ENCODE assay signal across 9 cellular contexts in genomic region chr19:40801449-40802299, GRCh38. TPM values are rescaled to one million over a fixed set of nuclear protein-coding genes. Genes with fewer than 3 reads are reported as not detected.
A peak's percentile ranks its signal among the peaks of the same experiment; 100 is the strongest.
DNase-seq lines count a peak whose midpoint lies in the region; ATAC-seq, FAIRE-seq and TF ChIP-seq lines count a peak whose summit lies in the region.
"Had no signal": no experiment of that assay in that cellular context is flagged by ENCODE, and none has a peak within 500 bp of the region (broad histone marks: within the 10 kb centered on the region; RNA-seq: fewer than 3 reads in every experiment).

No MANE protein-coding gene starts in this region.

- peaks cover 59% of the 10 kb centered on the region for H3K4me1 ChIP-seq in A549
- H3K4me1 ChIP-seq in HUES48 (ENCODE audit: control insufficient read depth, insufficient read depth, low read length), result peaks cover 40% of the 10 kb centered on the region
- H3K4me1 ChIP-seq in naive thymus-derived CD4-positive, alpha-beta T cell (ENCODE audit: control insufficient read depth in 2 of 2, insufficient read depth in 2 of 2, low read length in 2 of 2), result peaks cover 68 to 72% of the 10 kb centered on the region in 2 donors

- peaks cover 8% of the 10 kb centered on the region for H3K36me3 Mint-ChIP-seq in chondrocyte (ENCODE audit: low read depth)
- peaks cover 0 to 41% (median 6%) of the 10 kb centered on the region in 5 donors for H3K36me3 Mint-ChIP-seq in naive thymus-derived CD4-positive, alpha-beta T cell

- no peak for DNase-seq in A549 (ENCODE audit: low read depth in 1 of 2, low spot score in 1 of 2)
- no peak for DNase-seq in chondrocyte (ENCODE audit: low spot score)
- DNase-seq in naive thymus-derived CD4-positive, alpha-beta T cell, result no peak
- DNase-seq in cerebellum (ENCODE audit: low spot score), result no peak
- DNase-seq in DMS 273 treated with DMSO at 0.1 percent for 48 hours (lab: John Stamatoyannopoulos, UW), result no peak
- no peak for DNase-seq in ureter (ENCODE audit: low spot score)

- CTCF ChIA-PET in A549 (lab: Yijun Ruan, JAX), result interaction anchor here (0.6 to 15.7 kb wide), 9 partner anchors 12 to 629 kb away, joined by 3 to 162 read pairs (median 5); partner anchors contain the start of gene RAB4B
- CTCF ChIA-PET in naive thymus-derived CD4-positive, alpha-beta T cell (lab: Charles Lee), result interaction anchor here (0.9 kb wide), 3 partner anchors 51 to 118 kb away, joined by 3 to 4 read pairs (median 3); partner anchors contain the start of genes ACTMAP and SNRPA

- H3K9ac ChIP-seq in HUES48 (ENCODE audit: low read depth, low read length), result no peak overlapping the region

- ATAC-seq in A549 (no peak), GM21619 (IDR thresholded peaks at IDR 0.05; ENCODE audit: unreplicated experiment) (no peak)
- no peak for ATAC-seq in naive thymus-derived CD4-positive, alpha-beta T cell

- no peaks in the 10 kb centered on the region for H3K9me3 ChIP-seq in A549
- no peaks in the 10 kb centered on the region for H3K9me3 ChIP-seq in HUES48 (ENCODE audit: control insufficient read depth, insufficient read depth, low read length)
- no peaks in the 10 kb centered on the region for H3K9me3 ChIP-seq in naive thymus-derived CD4-positive, alpha-beta T cell (ENCODE audit: control insufficient read depth in 2 of 3, low read length in 3 of 3)

- H3K9me3 Mint-ChIP-seq in chondrocyte (ENCODE audit: low read depth), result no peaks in the 10 kb centered on the region
- no peaks in the 10 kb centered on the region for H3K9me3 Mint-ChIP-seq in naive thymus-derived CD4-positive, alpha-beta T cell

- H3K4me3 ChIP-seq in A549, result no peak overlapping the region
- H3K4me3 ChIP-seq in HUES48 (ENCODE audit: low read depth, low read length), result peak overlapping the region; percentile 23; the same call in 1 of the 2 replicates
- peak overlapping the region; percentile 54 for H3K4me3 ChIP-seq in naive thymus-derived CD4-positive, alpha-beta T cell (ENCODE audit: low read length)

- H3K27ac ChIP-seq in A549 (peak overlapping the region in 1 of 2 experiments; percentile 20; a peak in 1 of 6 replicates), HUES48 (ENCODE audit: low read depth, low read length) (no peak overlapping the region)
- H3K27ac ChIP-seq in naive thymus-derived CD4-positive, alpha-beta T cell (ENCODE audit: low read depth, low read length), result peak overlapping the region; percentile 87

- peak overlapping the region; percentile 69 for H3K27ac Mint-ChIP-seq in chondrocyte (ENCODE audit: unreplicated experiment)
- H3K27ac Mint-ChIP-seq in naive thymus-derived CD4-positive, alpha-beta T cell, result peak overlapping the region; percentile 80 to 99 (median 98)

- peak; percentile 13 for FAIRE-seq in A549 (lab: Jason Lieb, UNC)
- FAIRE-seq: islet of Langerhans had no signal

- TF ChIP-seq POLR2A in A549 (IDR thresholded peaks at IDR 0.05; ENCODE audit: low read length), result no peak

- peaks cover 46% of the 10 kb centered on the region for H3K36me3 ChIP-seq in HUES48 (ENCODE audit: control insufficient read depth, insufficient read depth, low read length)
- peaks cover 0 to 25% (median 0%) of the 10 kb centered on the region in 3 experiments for H3K36me3 ChIP-seq in naive thymus-derived CD4-positive, alpha-beta T cell (ENCODE audit: control insufficient read depth in 2 of 3, insufficient read depth in 3 of 3, low read length in 3 of 3)

- POLR2A ChIA-PET in A549 (lab: Yijun Ruan, JAX), result interaction anchor here (0.6 to 1.3 kb wide), 3 partner anchors 52 to 463 kb away, joined by 3 to 12 read pairs (median 6); partner anchors contain the start of gene ACTMAP
- POLR2A ChIA-PET in naive thymus-derived CD4-positive, alpha-beta T cell (lab: Charles Lee), result interaction anchor here (0.6 to 8.7 kb wide), 9 partner anchors 10 to 1365 kb away, joined by 3 to 84 read pairs (median 4); partner anchors contain the start of genes ACTMAP, RAB4B and SNRPA

- no peak for TF ChIP-seq EP300 in A549 (IDR thresholded peaks at IDR 0.05)

- H3K27me3 Mint-ChIP-seq in chondrocyte (ENCODE audit: low read depth), result no peaks in the 10 kb centered on the region
- no peaks in the 10 kb centered on the region for H3K27me3 Mint-ChIP-seq in naive thymus-derived CD4-positive, alpha-beta T cell

- H3K27me3 ChIP-seq in HUES48 (ENCODE audit: control insufficient read depth, insufficient read depth, low read length), result no peaks in the 10 kb centered on the region
- H3K27me3 ChIP-seq in naive thymus-derived CD4-positive, alpha-beta T cell (ENCODE audit: control insufficient read depth in 2 of 2, insufficient read depth in 2 of 2, low read length in 2 of 2), result no peaks in the 10 kb centered on the region

- no peak for TF ChIP-seq RAD21 in A549 (conservative IDR thresholded peaks at IDR 0.05 in 1 of 2, IDR thresholded peaks at IDR 0.05 in 1 of 2)

- WGBS in A549 (ENCODE audit: missing lambda C conversion rate), result 85% methylated on average over 13 of the region's 13 CpGs

- intact Hi-C loops in naive thymus-derived CD4-positive, alpha-beta T cell (cut with micrococcal nuclease), result loop anchor here (5.0 kb wide), 3 partner anchors 359 to 551 kb away; partner anchors contain the start of genes SERTAD3 (in 1 of the 2) and TGFB1 (in 1 of the 2)

- H3K4me3 Mint-ChIP-seq in chondrocyte (ENCODE audit: unreplicated experiment), result peak overlapping the region; percentile 56
- peak overlapping the region; percentile 80 to 100 (median 94) for H3K4me3 Mint-ChIP-seq in naive thymus-derived CD4-positive, alpha-beta T cell

- H3K4me2 ChIP-seq in A549, result peak overlapping the region; percentile 96

- TF ChIP-seq CTCF in A549 (IDR thresholded peaks at IDR 0.05) (no peak), chondrocyte (IDR thresholded peaks at IDR 0.05) (no peak)

- H3K4me1 Mint-ChIP-seq in chondrocyte (ENCODE audit: low read depth), result peaks cover 80% of the 10 kb centered on the region
- peaks cover 58 to 84% (median 77%) of the 10 kb centered on the region in 7 donors for H3K4me1 Mint-ChIP-seq in naive thymus-derived CD4-positive, alpha-beta T cell

TF ChIP-seq in A549, 52 proteins besides CTCF, POLR2A, EP300 and RAD21 (continues in another document):
- TF ChIP-seq CHD2 (IDR thresholded peaks at IDR 0.05; ENCODE audit: low read length, partially characterized antibody) (no peak), RARB (CRISPR knock-in tag; IDR thresholded peaks at IDR 0.05) (no peak), ZSCAN20 (CRISPR knock-in tag; IDR thresholded peaks at IDR 0.05) (no peak), MAFK (IDR thresholded peaks at IDR 0.05; ENCODE audit: partially characterized antibody) (no peak)

RNA-seq across cellular contexts. Expression of gene EGLN2, which starts 2.7 kb away (rescaled TPM):
- 34.7 and 45.5 TPM in 2 replicates for polyA plus RNA-seq in A549 (2011; rRNA removed)
- 107 and 141 TPM in 2 replicates for polyA plus RNA-seq in A549 (2012; cell fraction: cytosol; rRNA removed)
- polyA plus RNA-seq in A549 (2012; cell fraction: nucleus; rRNA removed), result 199 and 212 TPM in 2 replicates
- polyA plus RNA-seq in A549 (2017; fragmentation: RNase III; extraction: RNeasy Plus Mini Kit Qiagen cat#74134 plus additional on column Dnase treatment), result 79.2 to 81.4 TPM (median 80.3 TPM) in 3 replicates
- 72.7 and 78.7 TPM in 2 replicates for polyA minus RNA-seq in A549 (2011; rRNA and poly(A)+ RNA removed)
- total RNA-seq in chondrocyte, result 74.6 to 83.1 TPM (median 83.0 TPM) in 3 replicates
- 100 to 1,000 TPM; 122 to 239 (median 157) TPM for total RNA-seq in naive thymus-derived CD4-positive, alpha-beta T cell
- polyA plus RNA-seq in naive thymus-derived CD4-positive, alpha-beta T cell, result 100 to 1,000 TPM; 154 to 254 TPM
- 51.3 TPM for total RNA-seq in cerebellum
- 79.3 TPM for total RNA-seq in ureter

RNA-seq across cellular contexts. Expression of gene RAB4B, which starts 23.6 kb away (rescaled TPM):
- 20.7 and 25.0 TPM in 2 replicates for polyA plus RNA-seq in A549 (2011; rRNA removed)
- polyA plus RNA-seq in A549 (2012; cell fraction: cytosol; rRNA removed), result 30.0 and 35.6 TPM in 2 replicates
- polyA plus RNA-seq in A549 (2012; cell fraction: nucleus; rRNA removed), result 39.3 and 46.0 TPM in 2 replicates
- polyA plus RNA-seq in A549 (2017; fragmentation: RNase III; extraction: RNeasy Plus Mini Kit Qiagen cat#74134 plus additional on column Dnase treatment), result 17.1 to 23.3 TPM (median 22.9 TPM) in 3 replicates
- 6.9 and 13.6 TPM in 2 replicates for polyA minus RNA-seq in A549 (2011; rRNA and poly(A)+ RNA removed)
- total RNA-seq in chondrocyte, result 19.2 to 23.4 TPM (median 23.2 TPM) in 3 replicates
- 10 to 100 TPM; 37.6 to 63.0 (median 52.5) TPM for total RNA-seq in naive thymus-derived CD4-positive, alpha-beta T cell
- 10 to 100 TPM; 54.7 to 65.2 TPM for polyA plus RNA-seq in naive thymus-derived CD4-positive, alpha-beta T cell
- total RNA-seq in cerebellum, result 4.5 TPM
- total RNA-seq in ureter, result 45.3 TPM

RNA-seq across cellular contexts. Expression of gene MIA, which starts 26.4 kb away (rescaled TPM):
- not detected in 2 replicates for polyA plus RNA-seq in A549 (2011; rRNA removed)
- not detected in 2 replicates for polyA plus RNA-seq in A549 (2012; cell fraction: cytosol; rRNA removed)
- polyA plus RNA-seq in A549 (2012; cell fraction: nucleus; rRNA removed), result 0.48 and 2.0 TPM in 2 replicates
- not detected in 3 replicates for polyA plus RNA-seq in A549 (2017; fragmentation: RNase III; extraction: RNeasy Plus Mini Kit Qiagen cat#74134 plus additional on column Dnase treatment)
- polyA minus RNA-seq in A549 (2011; rRNA and poly(A)+ RNA removed), result 1.8 TPM in 1 of 2 replicates, not detected in the other
- 1.4 to 2.6 TPM (median 2.4 TPM) in 3 replicates for total RNA-seq in chondrocyte
- 1 to 10 TPM in 2 of 5 experiments, not detected in 3; 4.9 to 7.2 TPM for total RNA-seq in naive thymus-derived CD4-positive, alpha-beta T cell
- polyA plus RNA-seq in naive thymus-derived CD4-positive, alpha-beta T cell, result not detected
- 2.5 TPM for total RNA-seq in cerebellum
- total RNA-seq in ureter, result not detected

RNA-seq across cellular contexts. Expression of gene CYP2A6, which starts 48.6 kb away (rescaled TPM):
- not detected in 2 replicates for polyA plus RNA-seq in A549 (2011; rRNA removed)
- 0.03 TPM in 1 of 2 replicates, not detected in the other for polyA plus RNA-seq in A549 (2012; cell fraction: cytosol; rRNA removed)
- 0.05 TPM in 1 of 2 replicates, not detected in the other for polyA plus RNA-seq in A549 (2012; cell fraction: nucleus; rRNA removed)
- polyA plus RNA-seq in A549 (2017; fragmentation: RNase III; extraction: RNeasy Plus Mini Kit Qiagen cat#74134 plus additional on column Dnase treatment), result not detected in 3 replicates
- not detected in 2 replicates for polyA minus RNA-seq in A549 (2011; rRNA and poly(A)+ RNA removed)
- total RNA-seq in chondrocyte, result not detected in 3 replicates
- under 1 TPM in 3 of 5 experiments, not detected in 2; 0.19 to 0.43 (median 0.27) TPM for total RNA-seq in naive thymus-derived CD4-positive, alpha-beta T cell
- polyA plus RNA-seq in naive thymus-derived CD4-positive, alpha-beta T cell, result not detected
- total RNA-seq in cerebellum, result not detected
- total RNA-seq in ureter, result not detected

RNA-seq across cellular contexts. Expression of gene SNRPA, which starts 50.7 kb away (rescaled TPM):
- 235 and 236 TPM in 2 replicates for polyA plus RNA-seq in A549 (2011; rRNA removed)
- 265 and 288 TPM in 2 replicates for polyA plus RNA-seq in A549 (2012; cell fraction: cytosol; rRNA removed)
- polyA plus RNA-seq in A549 (2012; cell fraction: nucleus; rRNA removed), result 267 and 341 TPM in 2 replicates
- 141 to 155 TPM (median 143 TPM) in 3 replicates for polyA plus RNA-seq in A549 (2017; fragmentation: RNase III; extraction: RNeasy Plus Mini Kit Qiagen cat#74134 plus additional on column Dnase treatment)
- polyA minus RNA-seq in A549 (2011; rRNA and poly(A)+ RNA removed), result 390 and 504 TPM in 2 replicates
- 34.9 to 64.6 TPM (median 37.0 TPM) in 3 replicates for total RNA-seq in chondrocyte
- total RNA-seq in naive thymus-derived CD4-positive, alpha-beta T cell, result 100 to 1,000 TPM in 1 of 5 experiments, 10 to 100 TPM in 4; 64.1 to 166 (median 72.7) TPM
- polyA plus RNA-seq in naive thymus-derived CD4-positive, alpha-beta T cell, result 10 to 100 TPM; 44.1 to 57.2 TPM
- total RNA-seq in cerebellum, result 34.3 TPM
- total RNA-seq in ureter, result 74.0 TPM
